ENCODE assay signal across 28 cellular contexts in the genomic region with DNA sequence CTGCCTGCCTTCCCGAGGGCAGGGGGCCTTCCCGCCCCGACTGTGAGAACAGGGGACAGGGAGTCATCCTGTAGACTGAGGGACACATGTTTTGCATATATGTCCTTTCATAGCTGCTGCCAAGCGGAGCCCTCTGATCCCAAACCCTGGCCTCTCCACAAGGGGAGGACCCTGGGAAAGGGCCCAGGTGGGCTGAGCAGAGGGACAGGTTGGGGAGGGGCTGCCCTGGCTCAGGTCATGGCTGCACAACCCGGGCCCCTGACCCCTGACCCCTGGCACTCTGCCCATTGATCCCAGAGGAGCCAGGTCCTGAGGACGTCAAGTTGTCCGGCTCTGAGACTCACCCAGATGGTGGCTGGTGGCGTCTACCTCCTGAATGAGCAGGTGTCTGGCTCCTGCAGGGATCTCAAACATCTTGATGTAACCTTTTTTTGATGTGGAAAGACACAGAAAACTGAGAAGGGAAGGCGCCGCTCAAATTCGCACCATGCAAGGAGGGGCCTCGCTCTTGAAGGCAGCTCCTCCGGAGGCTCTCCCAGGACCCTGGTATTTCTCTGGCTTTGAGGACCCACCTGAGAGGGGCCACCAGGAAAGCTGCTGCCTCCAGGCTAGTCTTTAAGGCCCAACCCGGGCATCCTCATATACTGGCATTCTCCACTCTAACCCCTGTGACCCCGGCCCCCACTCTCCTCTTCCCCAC.
A peak's percentile ranks its signal among the peaks of the same experiment; 100 is the strongest.
DNase-seq lines count a peak whose midpoint lies in the region; ATAC-seq, FAIRE-seq and TF ChIP-seq lines count a peak whose summit lies in the region.
"Had no signal": no experiment of that assay in that cellular context is flagged by ENCODE, and none has a peak within 500 bp of the region (broad histone marks: within the 10 kb centered on the region; RNA-seq: fewer than 3 reads in every experiment).

No MANE protein-coding gene starts in this region.

- H3K9ac ChIP-seq in K562 (ENCODE audit: insufficient read depth in 1 of 2, low read depth in 2 of 2, low read length in 2 of 2) (no peak overlapping the region), HepG2 (ENCODE audit: insufficient read depth, low read depth, low read length) (no peak overlapping the region)

- H3K27me3 ChIP-seq in RWPE2 (ENCODE audit: insufficient read depth, poor library complexity, severe bottlenecking) (no peaks in the 10 kb centered on the region), K562 (ENCODE audit: control insufficient read depth in 2 of 2, insufficient read depth in 2 of 2, low read length in 2 of 2) (peaks cover 0 to 47% of the 10 kb centered on the region in 2 experiments; a peak in 2 of 5 replicates), HepG2 (ENCODE audit: control insufficient read depth in 1 of 2, insufficient read depth in 2 of 2, low read length in 2 of 2) (no peaks in the 10 kb centered on the region; a peak in 1 of 5 replicates), sigmoid colon (no peaks in the 10 kb centered on the region)
- H3K27me3 ChIP-seq: MG63 had no signal

- H3K79me2 ChIP-seq in K562 (ENCODE audit: control insufficient read depth, insufficient read depth, low read length), result no peaks in the 10 kb centered on the region
- H3K79me2 ChIP-seq in HepG2 (ENCODE audit: insufficient read depth, low read length), result no peaks in the 10 kb centered on the region

- no peak for TF ChIP-seq RAD21 in K562 (CRISPR knock-in tag; conservative IDR thresholded peaks at IDR 0.05 in 1 of 2, IDR thresholded peaks at IDR 0.05 in 1 of 2)
- TF ChIP-seq RAD21 in HepG2 (CRISPR knock-in tag; IDR thresholded peaks at IDR 0.05), result no peak

- ATAC-seq in RWPE2 (ENCODE audit: low read depth), result no peak
- no peak for ATAC-seq in K562
- no peak for ATAC-seq in HepG2
- ATAC-seq: GM12878, GM23338 had no signal

- no peak overlapping the region for H3K4me3 ChIP-seq in RWPE2 (ENCODE audit: severe bottlenecking)
- no peak overlapping the region for H3K4me3 ChIP-seq in K562
- H3K4me3 ChIP-seq in HepG2 (replicated peaks in 1 of 3; ENCODE audit: insufficient read depth in 1 of 3, low read depth in 2 of 3, low read length in 3 of 3), result no peak overlapping the region
- no peak overlapping the region for H3K4me3 ChIP-seq in sigmoid colon
- H3K4me3 ChIP-seq: GM12878, GM23338, HAP-1, MG63, PC-9 had no signal

- TF ChIP-seq CTCF in RWPE2 (IDR thresholded peaks at IDR 0.05; ENCODE audit: poor library complexity, severe bottlenecking), result no peak
- TF ChIP-seq CTCF in K562 (IDR thresholded peaks at IDR 0.05 in 2 of 3, conservative IDR thresholded peaks at IDR 0.05 in 1 of 3; ENCODE audit: insufficient read depth in 2 of 3, low read depth in 1 of 3, low read length in 3 of 3), result no peak
- TF ChIP-seq CTCF in HepG2 (CRISPR knock-in tag; IDR thresholded peaks at IDR 0.05), result no peak
- TF ChIP-seq CTCF in sigmoid colon (IDR thresholded peaks at IDR 0.05), result no peak

- WGBS in K562 (ENCODE audit: insufficient coverage, low coverage, missing lambda C conversion rate), result 7% methylated on average over 12 of the region's 15 CpGs
- 57% methylated on average over 9 of the region's 15 CpGs for WGBS in HepG2 (ENCODE audit: low lambda C conversion rate)
- WGBS in sigmoid colon, 2 donors, result 68 to 85% methylated on average over 15 of the region's 15 CpGs

- FAIRE-seq in K562 (lab: Jason Lieb, UNC) (no peak), HepG2 (lab: Jason Lieb, UNC) (no peak)
- FAIRE-seq: GM12878 had no signal

- intact Hi-C loops in K562 (cut with micrococcal nuclease) (no loop called here), HepG2 (cut with micrococcal nuclease; ENCODE audit: unreplicated experiment) (no loop called here), sigmoid colon (cut with DNase I) (no loop called here)

- H3K27ac ChIP-seq in RWPE2 (ENCODE audit: poor library complexity, severe bottlenecking), result no peak overlapping the region
- H3K27ac ChIP-seq in K562 (ENCODE audit: extremely low read depth, low read depth, low read length), result no peak overlapping the region
- no peak overlapping the region for H3K27ac ChIP-seq in HepG2 (ENCODE audit: extremely low read length, insufficient read depth, low read length)
- H3K27ac ChIP-seq in sigmoid colon, result no peak overlapping the region
- H3K27ac ChIP-seq: C4-2B, PC-9 had no signal

- TF ChIP-seq EP300 in K562 (IDR thresholded peaks at IDR 0.05; ENCODE audit: low read length), result no peak
- no peak for TF ChIP-seq EP300 in HepG2 (IDR thresholded peaks at IDR 0.05; ENCODE audit: low read depth in 2 of 2, low read length in 2 of 2)
- no peak for TF ChIP-seq EP300 in HepG2 (CRISPR knock-in tag; IDR thresholded peaks at IDR 0.05; ENCODE audit: borderline replicate concordance)
- no peak for TF ChIP-seq EP300 in sigmoid colon (IDR thresholded peaks at IDR 0.05)

- no peak overlapping the region for H3K4me2 ChIP-seq in K562 (ENCODE audit: insufficient read depth, low read length)
- no peak overlapping the region for H3K4me2 ChIP-seq in HepG2 (ENCODE audit: low read depth, low read length)
- H3K4me2 ChIP-seq: GM23338, PC-9 had no signal

- H3K9me1 ChIP-seq in K562 (ENCODE audit: control insufficient read depth, insufficient read depth, low read length), result no peaks in the 10 kb centered on the region

- DNase-seq in RWPE2 (ENCODE audit: low spot score) (peak; percentile 57), K562 (ENCODE audit: extremely low read depth in 1 of 4, low spot score in 3 of 4) (no peak), HepG2 (ENCODE audit: low spot score) (no peak), sigmoid colon (peak; percentile 65), kidney tubule cell (ENCODE audit: low spot score) (no peak), foreskin melanocyte (no peak), ecto neural progenitor cell (ENCODE audit: low spot score) (no peak)
- DNase-seq: CD8-positive, alpha-beta memory T cell; DMS 273 treated with DMSO at 0.1 percent for 48 hours; DMS79; GDM1; HFFc6; KBM-7; MG63; NCI-H1105 treated with DMSO at 0.1 percent for 48 hours; NCI-H146; NCI-H1930; NCI-H2107; NCI-H446; NCI-H524 treated with DMSO at 0.1 percent for 48 hours; NCI-H82; NK-92 treated with Interleukin-12 subunit alpha and Interleukin-12 subunit beta, amount 100 ng/mL, for 24 hours; PC-9; SHP77 had no signal

- no peak for TF ChIP-seq POLR2A in K562 (conservative IDR thresholded peaks at IDR 0.05)
- no peak for TF ChIP-seq POLR2A in HepG2 (IDR thresholded peaks at IDR 0.05; ENCODE audit: insufficient read depth in 1 of 2, low read depth in 2 of 2, low read length in 2 of 2)
- TF ChIP-seq POLR2A in sigmoid colon (IDR thresholded peaks at IDR 0.05), result no peak

- in situ Hi-C loops in K562 (cut with MboI), result no loop called here
- in situ Hi-C loops in HepG2 (cut with HindIII; ENCODE audit: extremely low pct_ligation_motif_present, low pct_unique_long_range_greater_than_20kb), result no loop called here

- no peaks in the 10 kb centered on the region for H4K20me1 ChIP-seq in K562 (replicated peaks; ENCODE audit: control insufficient read depth, insufficient read depth, low read length)
- no peaks in the 10 kb centered on the region for H4K20me1 ChIP-seq in HepG2 (ENCODE audit: insufficient read depth, low read length)

- POLR2A ChIA-PET in K562 (lab: Yijun Ruan, JAX), result no interaction called here
- POLR2A ChIA-PET in HepG2 (lab: Yijun Ruan, JAX), result no interaction called here

- H2AFZ ChIP-seq in K562 (ENCODE audit: low read depth, low read length) (no peak overlapping the region), HepG2 (ENCODE audit: low read length) (no peak overlapping the region)
- H2AFZ ChIP-seq: GM23338, PC-9 had no signal

- BruUV-seq in K562 (replicated peaks; lab: Mats Ljungman, UMichigan) (no TSS peak), HepG2 (replicated peaks; lab: Mats Ljungman, UMichigan) (no TSS peak)

- no peaks in the 10 kb centered on the region for H3K4me1 ChIP-seq in RWPE2 (ENCODE audit: insufficient read depth, poor library complexity, severe bottlenecking)
- H3K4me1 ChIP-seq in K562 (replicated peaks in 1 of 2; ENCODE audit: control insufficient read depth in 2 of 2, insufficient read depth in 2 of 2, low read length in 2 of 2), result no peaks in the 10 kb centered on the region; a peak in 1 of 5 replicates
- H3K4me1 ChIP-seq in HepG2 (ENCODE audit: insufficient read depth, low read length), result no peaks in the 10 kb centered on the region
- H3K4me1 ChIP-seq in sigmoid colon, result no peaks in the 10 kb centered on the region
- H3K4me1 ChIP-seq: HAP-1 had no signal

- CTCF ChIA-PET in K562 (lab: Yijun Ruan, JAX; ENCODE audit: low intra/inter-chr PET ratio) (no interaction called here), HepG2 (lab: Yijun Ruan, JAX; ENCODE audit: low intra/inter-chr PET ratio, low total read pairs) (no interaction called here)

- H3K36me3 ChIP-seq in RWPE2 (ENCODE audit: low read depth), result no peaks in the 10 kb centered on the region
- no peaks in the 10 kb centered on the region for H3K36me3 ChIP-seq in K562 (ENCODE audit: control insufficient read depth, insufficient read depth, low read length)
- H3K36me3 ChIP-seq in HepG2 (replicated peaks in 1 of 2; ENCODE audit: control insufficient read depth in 1 of 2, insufficient read depth in 2 of 2, low read length in 2 of 2), result no peaks in the 10 kb centered on the region
- H3K36me3 ChIP-seq in sigmoid colon, result peaks cover 0 to 20% (median 8%) of the 10 kb centered on the region in 4 donors
- H3K36me3 ChIP-seq: HAP-1 had no signal

- H3K9me3 ChIP-seq in RWPE2 (ENCODE audit: severe bottlenecking), result peaks cover 25% of the 10 kb centered on the region
- no peaks in the 10 kb centered on the region for H3K9me3 ChIP-seq in K562 (replicated peaks; ENCODE audit: control insufficient read depth, insufficient read depth, low read depth, low read length)
- no peaks in the 10 kb centered on the region for H3K9me3 ChIP-seq in HepG2 (ENCODE audit: low read length)
- no peaks in the 10 kb centered on the region for H3K9me3 ChIP-seq in sigmoid colon
- H3K9me3 ChIP-seq: HAP-1, MG63 had no signal

TF ChIP-seq in K562, 482 proteins besides CTCF, POLR2A, EP300 and RAD21:
- TF ChIP-seq NFIC (IDR thresholded peaks at IDR 0.05) (peak; percentile 32), ZNF444 (CRISPR knock-in tag; IDR thresholded peaks at IDR 0.05) (no peak)
TF ChIP-seq in K562: peak in this region for 1.

TF ChIP-seq in HepG2, 621 proteins besides CTCF, POLR2A, EP300 and RAD21 (continues in another document):
- peak; percentile 17; the same call in 1 of the 2 replicates for TF ChIP-seq NR2F6 (IDR thresholded peaks at IDR 0.05)
- no peak for TF ChIP-seq NR2F6 (CRISPR knock-in tag; IDR thresholded peaks at IDR 0.05)

Comparison
In these comparisons a context has a peak if more than half of its experiments do, and no peak if none do; other contexts are left out.
1. DNase-seq: peak in RWPE2 (single experiment) and sigmoid colon (single experiment); none in K562 (0 of 4), HepG2 (single experiment), kidney tubule cell (single experiment), foreskin melanocyte (single experiment) and ecto neural progenitor cell (single experiment).